ENCODE assay signal across 1 cellular context in the genomic region with DNA sequence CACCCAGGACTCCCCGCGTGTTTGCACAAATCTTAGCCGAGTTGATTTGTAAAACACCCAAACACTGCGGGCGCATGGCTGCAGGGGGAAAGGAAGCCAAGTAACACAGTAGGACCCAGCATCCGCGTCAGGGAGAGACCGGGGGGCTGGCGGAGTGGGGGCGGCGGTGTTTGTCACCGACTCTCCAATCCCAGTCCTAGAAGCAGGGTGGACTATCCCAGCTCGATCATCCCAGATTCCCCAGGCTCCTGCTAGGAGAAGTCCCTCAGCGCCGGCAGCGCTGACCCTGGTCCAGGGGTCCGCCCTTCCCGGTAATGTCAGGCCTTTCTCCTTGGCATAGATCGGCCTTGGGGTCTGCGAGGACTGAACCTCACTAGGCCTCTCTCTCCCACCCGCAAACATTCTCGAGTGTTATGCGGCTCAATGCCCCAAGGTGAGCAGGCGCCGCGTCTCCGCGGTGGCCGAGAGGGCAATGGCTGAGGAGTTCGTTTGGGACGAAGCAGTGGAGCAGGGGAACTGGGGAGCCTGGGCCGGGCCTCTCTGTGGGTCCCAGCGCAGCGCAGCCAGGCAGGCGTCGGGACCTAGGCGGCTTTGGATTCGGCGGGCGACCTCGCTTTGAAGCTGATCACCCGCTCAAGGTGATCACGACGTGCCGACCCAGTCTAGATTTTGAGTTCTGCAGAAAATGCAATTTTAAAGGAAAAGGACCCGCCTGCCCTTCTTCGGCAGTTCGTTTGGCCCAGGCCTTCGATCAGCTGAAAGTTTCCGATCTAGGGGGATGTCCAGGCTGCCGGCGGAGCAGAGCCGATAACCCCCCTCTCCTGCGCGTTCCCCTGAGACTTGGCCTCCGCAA.
TF ChIP-seq lines count a peak whose summit lies in the region.

No MANE protein-coding gene starts in this region.

TF ChIP-seq in HepG2, 621 proteins besides CTCF, POLR2A, EP300 and RAD21 (continued from another document):
- TF ChIP-seq MED8 (CRISPR knock-in tag; IDR thresholded peaks at IDR 0.05; ENCODE audit: insufficient replicate concordance), result peak; percentile 35
- TF ChIP-seq, protein P1, sequence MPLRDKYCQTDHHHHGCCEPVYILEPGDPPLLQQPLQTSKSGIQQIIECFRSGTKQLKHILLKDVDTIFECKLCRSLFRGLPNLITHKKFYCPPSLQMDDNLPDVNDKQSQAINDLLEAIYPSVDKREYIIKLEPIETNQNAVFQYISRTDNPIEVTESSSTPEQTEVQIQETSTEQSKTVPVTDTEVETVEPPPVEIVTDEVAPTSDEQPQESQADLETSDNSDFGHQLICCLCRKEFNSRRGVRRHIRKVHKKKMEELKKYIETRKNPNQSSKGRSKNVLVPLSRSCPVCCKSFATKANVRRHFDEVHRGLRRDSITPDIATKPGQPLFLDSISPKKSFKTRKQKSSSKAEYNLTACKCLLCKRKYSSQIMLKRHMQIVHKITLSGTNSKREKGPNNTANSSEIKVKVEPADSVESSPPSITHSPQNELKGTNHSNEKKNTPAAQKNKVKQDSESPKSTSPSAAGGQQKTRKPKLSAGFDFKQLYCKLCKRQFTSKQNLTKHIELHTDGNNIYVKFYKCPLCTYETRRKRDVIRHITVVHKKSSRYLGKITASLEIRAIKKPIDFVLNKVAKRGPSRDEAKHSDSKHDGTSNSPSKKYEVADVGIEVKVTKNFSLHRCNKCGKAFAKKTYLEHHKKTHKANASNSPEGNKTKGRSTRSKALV (CRISPR knock-in tag; IDR thresholded peaks at IDR 0.05), result 0 out of 2 replicates have a peak, but pooled peaks have one; percentile 1
- peak; percentile 32; the same call in 1 of the 2 replicates for TF ChIP-seq ZNF746 (CRISPR knock-in tag; IDR thresholded peaks at IDR 0.05)
- 0 out of 2 replicates have a peak, but pooled peaks have one; percentile 52 for TF ChIP-seq ZFP41 (CRISPR knock-in tag; IDR thresholded peaks at IDR 0.05; ENCODE audit: borderline replicate concordance)
- TF ChIP-seq ZNF563 (CRISPR knock-in tag; IDR thresholded peaks at IDR 0.05), result peak; percentile 34; the same call in 1 of the 2 replicates
- TF ChIP-seq ZNF891 (CRISPR knock-in tag; IDR thresholded peaks at IDR 0.05), result peak; percentile 15
- TF ChIP-seq, protein P2, sequence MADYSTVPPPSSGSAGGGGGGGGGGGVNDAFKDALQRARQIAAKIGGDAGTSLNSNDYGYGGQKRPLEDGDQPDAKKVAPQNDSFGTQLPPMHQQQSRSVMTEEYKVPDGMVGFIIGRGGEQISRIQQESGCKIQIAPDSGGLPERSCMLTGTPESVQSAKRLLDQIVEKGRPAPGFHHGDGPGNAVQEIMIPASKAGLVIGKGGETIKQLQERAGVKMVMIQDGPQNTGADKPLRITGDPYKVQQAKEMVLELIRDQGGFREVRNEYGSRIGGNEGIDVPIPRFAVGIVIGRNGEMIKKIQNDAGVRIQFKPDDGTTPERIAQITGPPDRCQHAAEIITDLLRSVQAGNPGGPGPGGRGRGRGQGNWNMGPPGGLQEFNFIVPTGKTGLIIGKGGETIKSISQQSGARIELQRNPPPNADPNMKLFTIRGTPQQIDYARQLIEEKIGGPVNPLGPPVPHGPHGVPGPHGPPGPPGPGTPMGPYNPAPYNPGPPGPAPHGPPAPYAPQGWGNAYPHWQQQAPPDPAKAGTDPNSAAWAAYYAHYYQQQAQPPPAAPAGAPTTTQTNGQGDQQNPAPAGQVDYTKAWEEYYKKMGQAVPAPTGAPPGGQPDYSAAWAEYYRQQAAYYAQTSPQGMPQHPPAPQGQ (CRISPR knock-in tag; IDR thresholded peaks at IDR 0.05; ENCODE audit: borderline replicate concordance), result 0 out of 2 replicates have a peak, but pooled peaks have one; percentile 61
- TF ChIP-seq, protein P3, sequence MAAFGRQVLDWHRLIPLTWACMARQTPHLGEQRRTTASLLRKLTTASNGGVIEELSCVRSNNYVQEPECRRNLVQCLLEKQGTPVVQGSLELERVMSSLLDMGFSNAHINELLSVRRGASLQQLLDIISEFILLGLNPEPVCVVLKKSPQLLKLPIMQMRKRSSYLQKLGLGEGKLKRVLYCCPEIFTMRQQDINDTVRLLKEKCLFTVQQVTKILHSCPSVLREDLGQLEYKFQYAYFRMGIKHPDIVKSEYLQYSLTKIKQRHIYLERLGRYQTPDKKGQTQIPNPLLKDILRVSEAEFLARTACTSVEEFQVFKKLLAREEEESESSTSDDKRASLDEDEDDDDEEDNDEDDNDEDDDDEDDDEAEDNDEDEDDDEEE (CRISPR knock-in tag; IDR thresholded peaks at IDR 0.05), result peak; percentile 28; the same call in 1 of the 2 replicates
- TF ChIP-seq TRIM24 (CRISPR knock-in tag; IDR thresholded peaks at IDR 0.05), result no peak
- TF ChIP-seq SAFB2 (CRISPR knock-in tag; IDR thresholded peaks at IDR 0.05; ENCODE audit: borderline replicate concordance, low read depth), result 0 out of 2 replicates have a peak, but pooled peaks have one; percentile 3
- peak; percentile 60 for TF ChIP-seq ZNF879 (CRISPR knock-in tag; IDR thresholded peaks at IDR 0.05)
- TF ChIP-seq, protein P4, sequence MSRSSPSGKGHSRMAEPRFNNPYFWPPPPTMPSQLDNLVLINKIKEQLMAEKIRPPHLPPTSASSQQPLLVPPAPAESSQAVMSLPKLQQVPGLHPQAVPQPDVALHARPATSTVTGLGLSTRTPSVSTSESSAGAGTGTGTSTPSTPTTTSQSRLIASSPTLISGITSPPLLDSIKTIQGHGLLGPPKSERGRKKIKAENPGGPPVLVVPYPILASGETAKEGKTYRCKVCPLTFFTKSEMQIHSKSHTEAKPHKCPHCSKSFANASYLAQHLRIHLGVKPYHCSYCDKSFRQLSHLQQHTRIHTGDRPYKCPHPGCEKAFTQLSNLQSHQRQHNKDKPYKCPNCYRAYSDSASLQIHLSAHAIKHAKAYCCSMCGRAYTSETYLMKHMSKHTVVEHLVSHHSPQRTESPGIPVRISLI (CRISPR knock-in tag; IDR thresholded peaks at IDR 0.05; ENCODE audit: borderline replicate concordance), result no peak
- TF ChIP-seq, protein P5, sequence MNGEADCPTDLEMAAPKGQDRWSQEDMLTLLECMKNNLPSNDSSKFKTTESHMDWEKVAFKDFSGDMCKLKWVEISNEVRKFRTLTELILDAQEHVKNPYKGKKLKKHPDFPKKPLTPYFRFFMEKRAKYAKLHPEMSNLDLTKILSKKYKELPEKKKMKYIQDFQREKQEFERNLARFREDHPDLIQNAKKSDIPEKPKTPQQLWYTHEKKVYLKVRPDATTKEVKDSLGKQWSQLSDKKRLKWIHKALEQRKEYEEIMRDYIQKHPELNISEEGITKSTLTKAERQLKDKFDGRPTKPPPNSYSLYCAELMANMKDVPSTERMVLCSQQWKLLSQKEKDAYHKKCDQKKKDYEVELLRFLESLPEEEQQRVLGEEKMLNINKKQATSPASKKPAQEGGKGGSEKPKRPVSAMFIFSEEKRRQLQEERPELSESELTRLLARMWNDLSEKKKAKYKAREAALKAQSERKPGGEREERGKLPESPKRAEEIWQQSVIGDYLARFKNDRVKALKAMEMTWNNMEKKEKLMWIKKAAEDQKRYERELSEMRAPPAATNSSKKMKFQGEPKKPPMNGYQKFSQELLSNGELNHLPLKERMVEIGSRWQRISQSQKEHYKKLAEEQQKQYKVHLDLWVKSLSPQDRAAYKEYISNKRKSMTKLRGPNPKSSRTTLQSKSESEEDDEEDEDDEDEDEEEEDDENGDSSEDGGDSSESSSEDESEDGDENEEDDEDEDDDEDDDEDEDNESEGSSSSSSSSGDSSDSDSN (CRISPR knock-in tag; IDR thresholded peaks at IDR 0.05), result peak; percentile 32; the same call in 1 of the 2 replicates
- peak; percentile 6; the same call in 1 of the 2 replicates for TF ChIP-seq ZNF225 (CRISPR knock-in tag; IDR thresholded peaks at IDR 0.05)
- TF ChIP-seq POLR2G (IDR thresholded peaks at IDR 0.05; ENCODE audit: low read depth, low read length), result no peak
- 0 out of 2 replicates have a peak, but pooled peaks have one; percentile 9 for TF ChIP-seq ZSCAN29 (CRISPR knock-in tag; conservative IDR thresholded peaks at IDR 0.05)
- peak; percentile 58; the same call in 1 of the 2 replicates for TF ChIP-seq ZNF224 (CRISPR knock-in tag; IDR thresholded peaks at IDR 0.05)
- 0 out of 2 replicates have a peak, but pooled peaks have one; percentile 4 for TF ChIP-seq ZNF121 (CRISPR knock-in tag; IDR thresholded peaks at IDR 0.05)
- peak; percentile 48 for TF ChIP-seq ZNF883 (CRISPR knock-in tag; IDR thresholded peaks at IDR 0.05; ENCODE audit: not compliant biosample characterization)
- peak; percentile 16 for TF ChIP-seq TOPORS (CRISPR knock-in tag; IDR thresholded peaks at IDR 0.05)
- TF ChIP-seq, protein P6, sequence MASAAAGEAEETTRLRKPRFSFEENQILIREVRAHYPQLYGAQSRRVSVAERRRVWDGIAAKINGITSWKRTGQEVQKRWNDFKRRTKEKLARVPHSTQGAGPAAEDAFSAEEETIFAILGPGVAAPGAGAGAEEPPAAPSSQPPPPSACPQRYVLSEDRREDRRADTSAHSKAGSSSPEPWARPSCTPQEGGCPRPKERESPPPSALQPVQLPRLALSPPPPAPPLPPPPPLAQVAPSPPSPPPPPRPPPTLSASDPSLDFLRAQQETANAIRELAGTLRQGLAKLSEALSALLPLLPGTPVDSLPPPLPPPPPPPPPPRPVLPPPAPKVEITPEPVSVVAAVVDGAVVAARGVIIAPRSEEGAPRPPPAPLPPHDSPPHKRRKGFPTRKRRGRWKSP (CRISPR knock-in tag; IDR thresholded peaks at IDR 0.05), result 0 out of 2 replicates have a peak, but pooled peaks have one; percentile 34
- peak; percentile 37 for TF ChIP-seq ZC3H13 (CRISPR knock-in tag; IDR thresholded peaks at IDR 0.05)
- 0 out of 2 replicates have a peak, but pooled peaks have one; percentile 29 for TF ChIP-seq RXRA (CRISPR knock-in tag; IDR thresholded peaks at IDR 0.05)
- TF ChIP-seq, protein P7, sequence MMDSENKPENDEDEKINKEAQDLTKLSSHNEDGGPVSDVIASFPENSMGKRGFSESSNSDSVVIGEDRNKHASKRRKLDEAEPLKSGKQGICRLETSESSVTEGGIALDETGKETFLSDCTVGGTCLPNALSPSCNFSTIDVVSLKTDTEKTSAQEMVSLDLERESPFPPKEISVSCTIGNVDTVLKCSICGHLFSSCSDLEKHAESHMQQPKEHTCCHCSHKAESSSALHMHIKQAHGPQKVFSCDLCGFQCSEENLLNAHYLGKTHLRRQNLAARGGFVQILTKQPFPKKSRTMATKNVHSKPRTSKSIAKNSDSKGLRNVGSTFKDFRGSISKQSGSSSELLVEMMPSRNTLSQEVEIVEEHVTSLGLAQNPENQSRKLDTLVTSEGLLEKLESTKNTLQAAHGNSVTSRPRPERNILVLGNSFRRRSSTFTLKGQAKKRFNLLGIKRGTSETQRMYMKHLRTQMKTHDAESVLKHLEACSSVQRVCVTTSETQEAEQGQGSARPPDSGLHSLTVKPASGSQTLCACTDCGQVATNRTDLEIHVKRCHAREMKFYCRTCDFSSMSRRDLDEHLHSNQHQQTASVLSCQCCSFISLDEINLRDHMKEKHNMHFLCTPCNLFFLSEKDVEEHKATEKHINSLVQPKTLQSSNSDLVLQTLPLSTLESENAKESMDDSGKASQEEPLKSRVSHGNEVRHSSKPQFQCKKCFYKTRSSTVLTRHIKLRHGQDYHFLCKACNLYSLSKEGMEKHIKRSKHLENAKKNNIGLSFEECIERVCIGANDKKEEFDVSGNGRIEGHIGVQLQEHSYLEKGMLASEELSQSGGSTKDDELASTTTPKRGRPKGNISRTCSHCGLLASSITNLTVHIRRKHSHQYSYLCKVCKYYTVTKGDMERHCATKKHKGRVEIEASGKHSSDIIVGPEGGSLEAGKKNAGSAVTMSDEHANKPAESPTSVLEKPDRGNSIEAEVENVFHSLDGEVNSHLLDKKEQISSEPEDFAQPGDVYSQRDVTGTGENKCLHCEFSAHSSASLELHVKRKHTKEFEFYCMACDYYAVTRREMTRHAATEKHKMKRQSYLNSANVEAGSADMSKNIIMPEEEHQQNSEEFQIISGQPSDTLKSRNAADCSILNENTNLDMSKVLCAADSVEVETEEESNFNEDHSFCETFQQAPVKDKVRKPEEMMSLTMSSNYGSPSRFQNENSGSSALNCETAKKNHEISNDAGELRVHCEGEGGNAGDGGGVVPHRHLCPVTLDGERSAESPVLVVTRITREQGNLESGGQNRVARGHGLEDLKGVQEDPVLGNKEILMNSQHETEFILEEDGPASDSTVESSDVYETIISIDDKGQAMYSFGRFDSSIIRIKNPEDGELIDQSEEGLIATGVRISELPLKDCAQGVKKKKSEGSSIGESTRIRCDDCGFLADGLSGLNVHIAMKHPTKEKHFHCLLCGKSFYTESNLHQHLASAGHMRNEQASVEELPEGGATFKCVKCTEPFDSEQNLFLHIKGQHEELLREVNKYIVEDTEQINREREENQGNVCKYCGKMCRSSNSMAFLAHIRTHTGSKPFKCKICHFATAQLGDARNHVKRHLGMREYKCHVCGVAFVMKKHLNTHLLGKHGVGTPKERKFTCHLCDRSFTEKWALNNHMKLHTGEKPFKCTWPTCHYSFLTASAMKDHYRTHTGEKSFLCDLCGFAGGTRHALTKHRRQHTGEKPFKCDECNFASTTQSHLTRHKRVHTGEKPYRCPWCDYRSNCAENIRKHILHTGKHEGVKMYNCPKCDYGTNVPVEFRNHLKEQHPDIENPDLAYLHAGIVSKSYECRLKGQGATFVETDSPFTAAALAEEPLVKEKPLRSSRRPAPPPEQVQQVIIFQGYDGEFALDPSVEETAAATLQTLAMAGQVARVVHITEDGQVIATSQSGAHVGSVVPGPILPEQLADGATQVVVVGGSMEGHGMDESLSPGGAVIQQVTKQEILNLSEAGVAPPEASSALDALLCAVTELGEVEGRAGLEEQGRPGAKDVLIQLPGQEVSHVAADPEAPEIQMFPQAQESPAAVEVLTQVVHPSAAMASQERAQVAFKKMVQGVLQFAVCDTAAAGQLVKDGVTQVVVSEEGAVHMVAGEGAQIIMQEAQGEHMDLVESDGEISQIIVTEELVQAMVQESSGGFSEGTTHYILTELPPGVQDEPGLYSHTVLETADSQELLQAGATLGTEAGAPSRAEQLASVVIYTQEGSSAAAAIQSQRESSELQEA (CRISPR knock-in tag; IDR thresholded peaks at IDR 0.05; ENCODE audit: not compliant biosample characterization), result no peak
- TF ChIP-seq SMAD9 (CRISPR knock-in tag; IDR thresholded peaks at IDR 0.05), result peak; percentile 75; the same call in 1 of the 2 replicates
- 0 out of 2 replicates have a peak, but pooled peaks have one; percentile 3 for TF ChIP-seq BORCS8-MEF2B (CRISPR knock-in tag; IDR thresholded peaks at IDR 0.05)
- 0 out of 2 replicates have a peak, but pooled peaks have one; percentile 7 for TF ChIP-seq RFXAP (CRISPR knock-in tag; IDR thresholded peaks at IDR 0.05; ENCODE audit: borderline replicate concordance)
- no peak for TF ChIP-seq ZNF138 (CRISPR knock-in tag; IDR thresholded peaks at IDR 0.05; ENCODE audit: low read depth)
- TF ChIP-seq ZNF709 (CRISPR knock-in tag; IDR thresholded peaks at IDR 0.05), result 0 out of 2 replicates have a peak, but pooled peaks have one; percentile 65
- no peak for TF ChIP-seq MEF2D (CRISPR knock-in tag; IDR thresholded peaks at IDR 0.05)
- TF ChIP-seq, protein P8, sequence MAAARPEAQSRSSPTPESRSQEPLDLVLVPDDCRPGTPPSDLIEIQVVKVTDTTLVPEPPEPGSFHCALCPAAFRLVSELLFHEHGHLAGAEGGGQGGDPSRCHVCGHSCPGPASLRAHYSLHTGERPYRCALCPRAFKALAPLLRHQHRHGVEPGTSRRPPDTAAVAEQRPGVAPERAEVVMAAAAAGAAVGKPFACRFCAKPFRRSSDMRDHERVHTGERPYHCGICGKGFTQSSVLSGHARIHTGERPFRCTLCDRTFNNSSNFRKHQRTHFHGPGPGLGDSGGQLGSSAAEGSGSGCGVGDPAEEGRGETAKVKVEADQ (CRISPR knock-in tag; IDR thresholded peaks at IDR 0.05; ENCODE audit: borderline replicate concordance), result 0 out of 2 replicates have a peak, but pooled peaks have one; percentile 35
- TF ChIP-seq EED (CRISPR knock-in tag; IDR thresholded peaks at IDR 0.05), result 0 out of 2 replicates have a peak, but pooled peaks have one; percentile 62
- 0 out of 2 replicates have a peak, but pooled peaks have one; percentile 27 for TF ChIP-seq ZNF564 (CRISPR knock-in tag; IDR thresholded peaks at IDR 0.05)
